Comparison of ENCODE assay signal across 28 cellular contexts in genomic region chr11:31262761-31263160, GRCh38.
A peak's percentile ranks its signal among the peaks of the same experiment; 100 is the strongest.
DNase-seq lines count a peak whose midpoint lies in the region; ATAC-seq, FAIRE-seq and TF ChIP-seq lines count a peak whose summit lies in the region.
"Had no signal": no experiment of that assay in that cellular context is flagged by ENCODE, and none has a peak within 500 bp of the region (broad histone marks: within the 10 kb centered on the region; RNA-seq: fewer than 3 reads in every experiment).

No MANE protein-coding gene starts in this region.

- no peaks in the 10 kb centered on the region for H3K36me3 ChIP-seq in BJ (ENCODE audit: control insufficient read depth, insufficient read depth, low read length)
- no peaks in the 10 kb centered on the region for H3K36me3 ChIP-seq in bronchial epithelial cell (ENCODE audit: control insufficient read depth, insufficient read depth, low read length)
- no peaks in the 10 kb centered on the region for H3K36me3 ChIP-seq in kidney epithelial cell (ENCODE audit: control insufficient read depth, insufficient read depth, low read length)
- H3K36me3 ChIP-seq in WERI-Rb-1 = no peaks in the 10 kb centered on the region
- H3K36me3 ChIP-seq in tibial nerve = no peaks in the 10 kb centered on the region
- H3K36me3 ChIP-seq: heart right ventricle, left lung, Peyer's patch had no signal

- no peaks in the 10 kb centered on the region for H3K4me1 ChIP-seq in tibial nerve
- H3K4me1 ChIP-seq: heart right ventricle, left lung, Peyer's patch had no signal

- POLR2A ChIA-PET in BJ (lab: Charles Lee) = no interaction called here

- 40 to 52% methylated on average over 5 of the region's 5 CpGs for WGBS in lower leg skin, 2 donors
- WGBS in tibial nerve, 2 donors = 52 to 54% methylated on average over 5 of the region's 5 CpGs

- CTCF ChIA-PET in BJ (lab: Yijun Ruan, JAX) = interaction anchor here (0.8 kb wide), 1 partner anchor 809 kb away, joined by 3 read pairs; no protein-coding TSS in a partner anchor

- H3K9me3 ChIP-seq in WERI-Rb-1 (ENCODE audit: severe bottlenecking) (no peaks in the 10 kb centered on the region), tibial nerve (no peaks in the 10 kb centered on the region)
- H3K9me3 ChIP-seq: heart right ventricle, left lung, Peyer's patch had no signal

- no peaks in the 10 kb centered on the region for H3K27me3 ChIP-seq in BJ (ENCODE audit: control insufficient read depth, insufficient read depth, low read length)
- H3K27me3 ChIP-seq in bronchial epithelial cell (ENCODE audit: control insufficient read depth, insufficient read depth, low read length) = no peaks in the 10 kb centered on the region
- H3K27me3 ChIP-seq in kidney epithelial cell (ENCODE audit: control insufficient read depth, insufficient read depth, low read length) = no peaks in the 10 kb centered on the region
- no peaks in the 10 kb centered on the region for H3K27me3 ChIP-seq in WERI-Rb-1 (ENCODE audit: insufficient read depth, low read depth, severe bottlenecking)
- no peaks in the 10 kb centered on the region for H3K27me3 ChIP-seq in tibial nerve
- H3K27me3 ChIP-seq: left lung, Peyer's patch had no signal

- H3K27me3 Mint-ChIP-seq in HFFc6 (ENCODE audit: insufficient read depth) = no peaks in the 10 kb centered on the region

- DNase-seq in BJ (ENCODE audit: low read depth) (peak; percentile 32), HFFc6 (peak; percentile 29), bronchial epithelial cell (ENCODE audit: low read depth) (peak; percentile 62), kidney epithelial cell (ENCODE audit: low read depth) (peak; percentile 56), WERI-Rb-1 (no peak), lower leg skin (ENCODE audit: low spot score in 2 of 2) (no peak), sciatic nerve (ENCODE audit: low spot score) (no peak), tibial nerve (ENCODE audit: low spot score in 2 of 2) (no peak)
- DNase-seq: activated CD4-positive, alpha-beta T cell treated with anti-CD3 and anti-CD28 coated beads for 4 hours; activated T-cell treated with anti-CD3 and anti-CD28 coated beads, Interleukin-2, amount 50 U/mL, for 24 hours; DMS153; endodermal cell; GF-D8; heart right ventricle; left lung; natural killer cell; NCI-H1436 treated with DMSO at 0.1 percent for 48 hours; NCI-H524 treated with DMSO at 0.1 percent for 48 hours; Peyer's patch; retina; stimulated activated CD4-positive, alpha-beta T cell treated with anti-CD3 and anti-CD28 coated beads, Interleukin-4, amount 100 ng/mL, for 4 hours; stimulated activated naive CD4-positive, alpha-beta T cell treated with Interleukin-2 at 50 U/mL for 16 hours; T-helper 17 cell had no signal

- TF ChIP-seq CTCF in BJ (IDR thresholded peaks at IDR 0.05; ENCODE audit: insufficient read depth, low read depth, low read length) = no peak
- TF ChIP-seq CTCF in HFFc6 (IDR thresholded peaks at IDR 0.05) = no peak
- TF ChIP-seq CTCF in bronchial epithelial cell (IDR thresholded peaks at IDR 0.05; ENCODE audit: insufficient read depth, low read length, severe bottlenecking) = no peak
- no peak for TF ChIP-seq CTCF in kidney epithelial cell (IDR thresholded peaks at IDR 0.05; ENCODE audit: insufficient read depth, low read length, poor library complexity, severe bottlenecking)
- TF ChIP-seq CTCF in WERI-Rb-1 (IDR thresholded peaks at IDR 0.05; ENCODE audit: low read depth, low read length) = no peak
- TF ChIP-seq CTCF in lower leg skin (IDR thresholded peaks at IDR 0.05) = no peak
- TF ChIP-seq CTCF in tibial nerve (IDR thresholded peaks at IDR 0.05) = no peak

- TF ChIP-seq EP300 in tibial nerve (IDR thresholded peaks at IDR 0.05) = no peak

- no peak for FAIRE-seq in bronchial epithelial cell (lab: Jason Lieb, UNC)
- FAIRE-seq: GM18507 had no signal

- H3K4me3 Mint-ChIP-seq in HFFc6 = no peak overlapping the region
- H3K4me3 Mint-ChIP-seq: activated T-cell treated with anti-CD3 and anti-CD28 coated beads, Interleukin-2, amount 50 U/mL, for 24 hours; CD14-positive monocyte; endodermal cell; GM23338; natural killer cell; T-helper 17 cell had no signal

- no peak overlapping the region for H3K4me3 ChIP-seq in BJ (ENCODE audit: low read depth, low read length)
- no peak overlapping the region for H3K4me3 ChIP-seq in bronchial epithelial cell (ENCODE audit: low read depth, low read length)
- H3K4me3 ChIP-seq in kidney epithelial cell (ENCODE audit: low read depth, low read length) = no peak overlapping the region
- no peak overlapping the region for H3K4me3 ChIP-seq in WERI-Rb-1 (ENCODE audit: low read depth, low read length)
- no peak overlapping the region for H3K4me3 ChIP-seq in lower leg skin (ENCODE audit: low read depth, poor library complexity, severe bottlenecking)
- no peak overlapping the region for H3K4me3 ChIP-seq in tibial nerve
- H3K4me3 ChIP-seq: GM23338, heart right ventricle, left lung, Peyer's patch, SK-N-MC had no signal

- no peaks in the 10 kb centered on the region for H3K9me3 Mint-ChIP-seq in HFFc6
- H3K9me3 Mint-ChIP-seq: activated T-cell treated with anti-CD3 and anti-CD28 coated beads, Interleukin-2, amount 50 U/mL, for 24 hours; CD14-positive monocyte; endodermal cell; GM23338 had no signal

- no peak for TF ChIP-seq POLR2A in lower leg skin (IDR thresholded peaks at IDR 0.05)
- TF ChIP-seq POLR2A in tibial nerve (IDR thresholded peaks at IDR 0.05) = no peak

- H3K27ac Mint-ChIP-seq in HFFc6 = no peak overlapping the region
- H3K27ac Mint-ChIP-seq: activated T-cell treated with anti-CD3 and anti-CD28 coated beads, Interleukin-2, amount 50 U/mL, for 24 hours; CD14-positive monocyte; endodermal cell; GM23338; natural killer cell; T-helper 17 cell had no signal

- H3K4me1 Mint-ChIP-seq in HFFc6 (ENCODE audit: low read depth) = no peaks in the 10 kb centered on the region
- H3K4me1 Mint-ChIP-seq: CD14-positive monocyte, GM23338, natural killer cell, T-helper 17 cell had no signal

- H3K27ac ChIP-seq in WERI-Rb-1 (no peak overlapping the region), tibial nerve (no peak overlapping the region)
- H3K27ac ChIP-seq: heart right ventricle, KMS-11, left lung, Peyer's patch, SK-N-MC had no signal

- intact Hi-C loops in lower leg skin (cut with DNase I; ENCODE audit: low total_unique reads) = no loop called here
- intact Hi-C loops in sciatic nerve (cut with DNase I) = no loop called here

- ATAC-seq in sciatic nerve = no peak
- ATAC-seq: GM23338, heart right ventricle, left lung, natural killer cell, T-helper 17 cell had no signal

- H3K36me3 Mint-ChIP-seq in HFFc6 (ENCODE audit: low read depth) = no peaks in the 10 kb centered on the region
- H3K36me3 Mint-ChIP-seq: CD14-positive monocyte, natural killer cell had no signal

Comparison
In these comparisons a context has a peak if more than half of its experiments do, and no peak if none do; other contexts are left out.
1. DNase-seq: peak in BJ (single experiment), HFFc6 (single experiment), bronchial epithelial cell (single experiment) and kidney epithelial cell (single experiment); none in WERI-Rb-1 (single experiment), lower leg skin (0 of 2), sciatic nerve (single experiment) and tibial nerve (0 of 2).